8 cellular contexts compared by ENCODE assay signal in the genomic region with DNA sequence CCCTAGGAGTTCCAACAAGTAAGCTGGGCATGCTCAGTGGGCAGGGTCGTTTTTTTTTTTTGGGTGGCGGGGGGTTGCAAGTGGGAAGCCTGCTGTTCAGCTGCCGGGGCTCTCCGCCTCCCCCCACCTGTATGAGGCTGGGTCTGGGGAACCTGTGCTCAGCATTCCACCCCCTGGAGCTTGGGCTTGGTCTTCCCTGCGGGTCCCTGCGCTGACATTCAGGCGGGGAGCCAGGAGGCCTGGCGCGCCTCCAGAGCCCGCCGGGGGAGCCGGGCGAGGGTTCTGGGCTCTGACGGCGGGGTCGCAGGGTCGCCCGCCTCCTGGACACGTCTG. TPM values are rescaled to one million over a fixed set of nuclear protein-coding genes. Genes with fewer than 3 reads are reported as not detected.
DNase-seq lines count a peak whose midpoint lies in the region; ATAC-seq and TF ChIP-seq lines count a peak whose summit lies in the region.

No MANE protein-coding gene starts in this region.

- POLR2A ChIA-PET in PC-9 (lab: Charles Lee; ENCODE audit: unreplicated experiment) = interaction anchor here (0.5 to 0.7 kb wide), 3 partner anchors 29 to 469 kb away, joined by 3 to 4 read pairs (median 3); no protein-coding TSS in a partner anchor

- H3F3A ChIP-seq in PC-9 (ENCODE audit: insufficient read depth, low read depth) = peaks cover 28% of the 10 kb centered on the region

- H3K4me1 ChIP-seq in PC-9 (replicated peaks; ENCODE audit: insufficient read depth) (peaks cover 61% of the 10 kb centered on the region), esophagus muscularis mucosa (peaks cover 7 to 44% (median 41%) of the 10 kb centered on the region in 4 donors)

- no peak for TF ChIP-seq POLR2A in esophagus muscularis mucosa (IDR thresholded peaks at IDR 0.05; ENCODE audit: low read depth)

- intact Hi-C loops in PC-9 (cut with micrococcal nuclease; ENCODE audit: unreplicated experiment) = loop anchor here (1.0 kb wide), 1 partner anchor 39 kb away; no protein-coding TSS in a partner anchor
- intact Hi-C loops in esophagus muscularis mucosa (cut with DNase I) = no loop called here

- H4K20me1 ChIP-seq in PC-9 (ENCODE audit: insufficient read depth) = no peaks in the 10 kb centered on the region

- BruUV-seq in PC-9 (replicated peaks; lab: Mats Ljungman, UMichigan) = no TSS peak

- 1% methylated on average over 12 of the region's 19 CpGs for WGBS in esophagus muscularis mucosa

- peak overlapping the region; percentile 65 for H3K4me3 ChIP-seq in PC-9
- peak overlapping the region; percentile 66 to 89 (median 81) for H3K4me3 ChIP-seq in esophagus muscularis mucosa

- H2AFZ ChIP-seq in PC-9 = peak overlapping the region; percentile 93

- DNase-seq in NCI-H748 treated with DMSO at 0.1 percent for 48 hours (lab: John Stamatoyannopoulos, UW) (peak; percentile 60), NCI-H748 (lab: John Stamatoyannopoulos, UW; ENCODE audit: unreplicated experiment) (no peak), PC-9 (no peak), esophagus muscularis mucosa (ENCODE audit: extremely low spot score) (no peak), omental fat pad (ENCODE audit: low spot score) (no peak), Ammon's horn (ENCODE audit: low spot score) (no peak)

- H3K4me2 ChIP-seq in PC-9 = peak overlapping the region; percentile 93

- peaks cover 24% of the 10 kb centered on the region for H3K79me2 ChIP-seq in PC-9 (ENCODE audit: low read depth)

- H3K27me3 ChIP-seq in PC-9 (ENCODE audit: insufficient read depth, low read depth) (no peaks in the 10 kb centered on the region), esophagus muscularis mucosa (no peaks in the 10 kb centered on the region)

- ATAC-seq in omental fat pad (ENCODE audit: low FRiP score) (peak; percentile 20), GM19397 (IDR thresholded peaks at IDR 0.05; ENCODE audit: unreplicated experiment) (no peak), HG02798 (IDR thresholded peaks at IDR 0.05; ENCODE audit: poor library complexity, unreplicated experiment) (no peak)

- TF ChIP-seq CTCF in PC-9 (conservative IDR thresholded peaks at IDR 0.05) (no peak), esophagus muscularis mucosa (IDR thresholded peaks at IDR 0.05) (no peak), omental fat pad (IDR thresholded peaks at IDR 0.05) (no peak)

- no peaks in the 10 kb centered on the region for H3K36me3 ChIP-seq in PC-9 (ENCODE audit: low read depth)
- H3K36me3 ChIP-seq in esophagus muscularis mucosa = no peaks in the 10 kb centered on the region

- H3K9me2 ChIP-seq in PC-9 (ENCODE audit: insufficient read depth) = no peaks in the 10 kb centered on the region

- no peaks in the 10 kb centered on the region for H3K9me3 ChIP-seq in PC-9 (ENCODE audit: insufficient read depth, low read depth)
- no peaks in the 10 kb centered on the region for H3K9me3 ChIP-seq in esophagus muscularis mucosa

- no peak for TF ChIP-seq EP300 in esophagus muscularis mucosa (IDR thresholded peaks at IDR 0.05)

- CTCF ChIA-PET in PC-9 (lab: Charles Lee) = no interaction called here

- peak overlapping the region; percentile 95 for H3K27ac ChIP-seq in PC-9
- H3K27ac ChIP-seq in esophagus muscularis mucosa (replicated peaks in 1 of 4) = peak overlapping the region; percentile 92 to 99 (median 98)

RNA-seq across cellular contexts. Expression of a gene that starts 0.8 kb away (rescaled TPM):
- total RNA-seq in PC-9 (2021) (47.1 and 67.8 TPM in 2 replicates), esophagus muscularis mucosa (10 to 100 TPM; 19.5 to 26.0 (median 22.5) TPM), omental fat pad (10 to 100 TPM; 38.7 to 62.9 (median 40.7) TPM)
